1 cellular context compared by ENCODE assay signal in genomic region chr16:89505204-89506112, GRCh38.
TF ChIP-seq lines count a peak whose summit lies in the region.

No MANE protein-coding gene starts in this region.

TF ChIP-seq in HepG2, 621 proteins besides CTCF, POLR2A, EP300 and RAD21 (continued from another document and continues in another):
- TF ChIP-seq ZNF772 (CRISPR knock-in tag; IDR thresholded peaks at IDR 0.05) = peak; percentile 99
- peak; percentile 42; the same call in 1 of the 2 replicates for TF ChIP-seq ZNF768 (CRISPR knock-in tag; IDR thresholded peaks at IDR 0.05)
- no peak for TF ChIP-seq STAT5B (CRISPR knock-in tag; IDR thresholded peaks at IDR 0.05)
- TF ChIP-seq ZZZ3 (CRISPR knock-in tag; IDR thresholded peaks at IDR 0.05; ENCODE audit: borderline replicate concordance) = peak; percentile 70
- TF ChIP-seq ZBTB33 (CRISPR knock-in tag; IDR thresholded peaks at IDR 0.05) = peak; percentile 65
- TF ChIP-seq GMEB2 (CRISPR knock-in tag; IDR thresholded peaks at IDR 0.05; ENCODE audit: low read depth) = peak; percentile 39; the same call in 1 of the 2 replicates
- peak; percentile 81 for TF ChIP-seq ZMYM4 (CRISPR knock-in tag; IDR thresholded peaks at IDR 0.05)
- TF ChIP-seq NR2C2 (CRISPR knock-in tag; IDR thresholded peaks at IDR 0.05; ENCODE audit: borderline replicate concordance) = peak; percentile 99
- TF ChIP-seq ZFP91 (CRISPR knock-in tag; IDR thresholded peaks at IDR 0.05; ENCODE audit: borderline replicate concordance) = peak; percentile 92
- TF ChIP-seq THAP7 (CRISPR knock-in tag; IDR thresholded peaks at IDR 0.05) = no peak; the same call in 1 of the 2 replicates
- peak; percentile 96 for TF ChIP-seq IRF2 (CRISPR knock-in tag; IDR thresholded peaks at IDR 0.05)
- TF ChIP-seq ZNF407 (CRISPR knock-in tag; IDR thresholded peaks at IDR 0.05; ENCODE audit: not compliant biosample characterization) = peak; percentile 25
- peak; percentile 94; the same call in 1 of the 3 replicates for TF ChIP-seq MXI1 (IDR thresholded peaks at IDR 0.05; ENCODE audit: borderline replicate concordance, low read depth, low read length)
- peak; percentile 67; the same call in 1 of the 2 replicates for TF ChIP-seq GTF2F1 (IDR thresholded peaks at IDR 0.05; ENCODE audit: low read length)
- no peak for TF ChIP-seq CCDC6 (CRISPR knock-in tag; IDR thresholded peaks at IDR 0.05)
- TF ChIP-seq ZNF24 (IDR thresholded peaks at IDR 0.05) = no peak
- no peak for TF ChIP-seq ZNF703 (CRISPR knock-in tag; IDR thresholded peaks at IDR 0.05; ENCODE audit: borderline replicate concordance)
- TF ChIP-seq ZNF687 (CRISPR knock-in tag; IDR thresholded peaks at IDR 0.05) = peak; percentile 98
- TF ChIP-seq ZNF839 (CRISPR knock-in tag; IDR thresholded peaks at IDR 0.05; ENCODE audit: borderline replicate concordance) = peak; percentile 83; the same call in 1 of the 2 replicates
- TF ChIP-seq ZNF282 (IDR thresholded peaks at IDR 0.05; ENCODE audit: partially characterized antibody) = no peak
- no peak for TF ChIP-seq ELK4 (CRISPR knock-in tag; IDR thresholded peaks at IDR 0.05; ENCODE audit: borderline replicate concordance)
- peak; percentile 45; the same call in 1 of the 2 replicates for TF ChIP-seq NFYB (CRISPR knock-in tag; IDR thresholded peaks at IDR 0.05)
